1 cellular context compared by ENCODE assay signal in genomic region chr9:33443047-33443446, GRCh38.
A peak's percentile ranks its signal among the peaks of the same experiment; 100 is the strongest.
TF ChIP-seq lines count a peak whose summit lies in the region.

No MANE protein-coding gene starts in this region.

TF ChIP-seq in HCT116, 20 proteins besides CTCF, POLR2A, EP300 and RAD21:
- no peak for TF ChIP-seq ATF3 (IDR thresholded peaks at IDR 0.05)
- TF ChIP-seq MAX (IDR thresholded peaks at IDR 0.05): no peak
- no peak for TF ChIP-seq POLR2AphosphoS5 (IDR thresholded peaks at IDR 0.05; ENCODE audit: low read depth, low read length)
- TF ChIP-seq YY1 (IDR thresholded peaks at IDR 0.05; ENCODE audit: extremely low read depth, insufficient replicate concordance, low read depth, low read length): no peak
- TF ChIP-seq, protein P1, sequence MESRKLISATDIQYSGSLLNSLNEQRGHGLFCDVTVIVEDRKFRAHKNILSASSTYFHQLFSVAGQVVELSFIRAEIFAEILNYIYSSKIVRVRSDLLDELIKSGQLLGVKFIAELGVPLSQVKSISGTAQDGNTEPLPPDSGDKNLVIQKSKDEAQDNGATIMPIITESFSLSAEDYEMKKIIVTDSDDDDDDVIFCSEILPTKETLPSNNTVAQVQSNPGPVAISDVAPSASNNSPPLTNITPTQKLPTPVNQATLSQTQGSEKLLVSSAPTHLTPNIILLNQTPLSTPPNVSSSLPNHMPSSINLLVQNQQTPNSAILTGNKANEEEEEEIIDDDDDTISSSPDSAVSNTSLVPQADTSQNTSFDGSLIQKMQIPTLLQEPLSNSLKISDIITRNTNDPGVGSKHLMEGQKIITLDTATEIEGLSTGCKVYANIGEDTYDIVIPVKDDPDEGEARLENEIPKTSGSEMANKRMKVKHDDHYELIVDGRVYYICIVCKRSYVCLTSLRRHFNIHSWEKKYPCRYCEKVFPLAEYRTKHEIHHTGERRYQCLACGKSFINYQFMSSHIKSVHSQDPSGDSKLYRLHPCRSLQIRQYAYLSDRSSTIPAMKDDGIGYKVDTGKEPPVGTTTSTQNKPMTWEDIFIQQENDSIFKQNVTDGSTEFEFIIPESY (IDR thresholded peaks at IDR 0.05; ENCODE audit: extremely low read depth, insufficient replicate concordance, low read length): no peak
- no peak for TF ChIP-seq ELF1 (IDR thresholded peaks at IDR 0.05; ENCODE audit: borderline replicate concordance, low read depth)
- no peak for TF ChIP-seq ZNF274 (IDR thresholded peaks at IDR 0.05; ENCODE audit: low read depth, low read length)
- TF ChIP-seq SRF (IDR thresholded peaks at IDR 0.05; ENCODE audit: low read depth): no peak
- no peak for TF ChIP-seq EZH2 (IDR thresholded peaks at IDR 0.05)
- peak; percentile 50 for TF ChIP-seq TCF7L2 (IDR thresholded peaks at IDR 0.05; ENCODE audit: borderline replicate concordance, extremely low read depth, insufficient read depth, insufficient read length)
- peak; percentile 59 for TF ChIP-seq SP1 (IDR thresholded peaks at IDR 0.05; ENCODE audit: low read depth)
- TF ChIP-seq EZH2phosphoT487 (IDR thresholded peaks at IDR 0.05; ENCODE audit: borderline replicate concordance): no peak
- no peak; the same call in 1 of the 2 replicates for TF ChIP-seq FOSL1 (IDR thresholded peaks at IDR 0.05; ENCODE audit: low read depth)
- TF ChIP-seq EGR1 (IDR thresholded peaks at IDR 0.05; ENCODE audit: low read depth): no peak
- TF ChIP-seq, protein P2, sequence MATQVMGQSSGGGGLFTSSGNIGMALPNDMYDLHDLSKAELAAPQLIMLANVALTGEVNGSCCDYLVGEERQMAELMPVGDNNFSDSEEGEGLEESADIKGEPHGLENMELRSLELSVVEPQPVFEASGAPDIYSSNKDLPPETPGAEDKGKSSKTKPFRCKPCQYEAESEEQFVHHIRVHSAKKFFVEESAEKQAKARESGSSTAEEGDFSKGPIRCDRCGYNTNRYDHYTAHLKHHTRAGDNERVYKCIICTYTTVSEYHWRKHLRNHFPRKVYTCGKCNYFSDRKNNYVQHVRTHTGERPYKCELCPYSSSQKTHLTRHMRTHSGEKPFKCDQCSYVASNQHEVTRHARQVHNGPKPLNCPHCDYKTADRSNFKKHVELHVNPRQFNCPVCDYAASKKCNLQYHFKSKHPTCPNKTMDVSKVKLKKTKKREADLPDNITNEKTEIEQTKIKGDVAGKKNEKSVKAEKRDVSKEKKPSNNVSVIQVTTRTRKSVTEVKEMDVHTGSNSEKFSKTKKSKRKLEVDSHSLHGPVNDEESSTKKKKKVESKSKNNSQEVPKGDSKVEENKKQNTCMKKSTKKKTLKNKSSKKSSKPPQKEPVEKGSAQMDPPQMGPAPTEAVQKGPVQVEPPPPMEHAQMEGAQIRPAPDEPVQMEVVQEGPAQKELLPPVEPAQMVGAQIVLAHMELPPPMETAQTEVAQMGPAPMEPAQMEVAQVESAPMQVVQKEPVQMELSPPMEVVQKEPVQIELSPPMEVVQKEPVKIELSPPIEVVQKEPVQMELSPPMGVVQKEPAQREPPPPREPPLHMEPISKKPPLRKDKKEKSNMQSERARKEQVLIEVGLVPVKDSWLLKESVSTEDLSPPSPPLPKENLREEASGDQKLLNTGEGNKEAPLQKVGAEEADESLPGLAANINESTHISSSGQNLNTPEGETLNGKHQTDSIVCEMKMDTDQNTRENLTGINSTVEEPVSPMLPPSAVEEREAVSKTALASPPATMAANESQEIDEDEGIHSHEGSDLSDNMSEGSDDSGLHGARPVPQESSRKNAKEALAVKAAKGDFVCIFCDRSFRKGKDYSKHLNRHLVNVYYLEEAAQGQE (IDR thresholded peaks at IDR 0.05; ENCODE audit: low read depth): no peak
- no peak; the same call in 1 of the 2 replicates for TF ChIP-seq JUND (IDR thresholded peaks at IDR 0.05)
- TF ChIP-seq CEBPB (IDR thresholded peaks at IDR 0.05; ENCODE audit: low read depth): no peak
- TF ChIP-seq ZFX (IDR thresholded peaks at IDR 0.05): no peak
